In genomic region chr17:79483842-79484241, GRCh38 we compare ENCODE assay signal across 22 cellular contexts.
"Had no signal": no experiment of that assay in that cellular context is flagged by ENCODE, and none has a peak within 500 bp of the region (broad histone marks: within the 10 kb centered on the region; RNA-seq: fewer than 3 reads in every experiment).

No MANE protein-coding gene starts in this region.

- H3K36me3 ChIP-seq: gastrocnemius medialis, heart right ventricle, left lung, neural progenitor cell, right lobe of liver, suprapubic skin, thyroid gland, vagina had no signal

- H3K9me3 ChIP-seq: gastrocnemius medialis, heart right ventricle, left lung, right lobe of liver, suprapubic skin, thyroid gland, vagina had no signal

- H3K27ac ChIP-seq: epithelial cell of prostate, gastrocnemius medialis, heart right ventricle, left lung, neural progenitor cell, parathyroid adenoma, right lobe of liver, suprapubic skin, thyroid gland, vagina had no signal

- DNase-seq: effector CD8-positive, alpha-beta T cell; foreskin fibroblast; gastrocnemius medialis; heart right ventricle; hippocampal formation; left cardiac atrium; left lung; midbrain; naive thymus-derived CD4-positive, alpha-beta T cell; right lobe of liver; small intestine; stimulated activated CD4-positive, alpha-beta T cell treated with anti-CD3 and anti-CD28 coated beads, Interleukin-15, amount 100 ng/mL, for 24 hours; stimulated activated CD4-positive, alpha-beta T cell treated with anti-CD3 and anti-CD28 coated beads, Interleukin-2, amount 100 ng/mL, for 48 hours; stimulated activated naive B cell treated with anti-CD40 and anti-IgM and Interleukin-4, amounts not matched to agents 10 μg/mL and 1 μg/mL and 100 μg/mL, for 72 hours; stimulated activated naive CD8-positive, alpha-beta T cell treated with anti-CD3 and anti-CD28 coated beads, Interleukin-15, amount 100 ng/mL, for 72 hours; thyroid gland; trophoblast cell had no signal

- H3K4me3 ChIP-seq: gastrocnemius medialis, heart right ventricle, left lung, neural progenitor cell, right lobe of liver, suprapubic skin, thyroid gland, vagina had no signal

- H3K27me3 ChIP-seq: neural progenitor cell, thyroid gland, vagina had no signal

- H3K9ac ChIP-seq: neural progenitor cell, parathyroid adenoma had no signal

- H3K4me1 ChIP-seq: gastrocnemius medialis, heart right ventricle, left lung, parathyroid adenoma, right lobe of liver, suprapubic skin, thyroid gland, vagina had no signal

- H3K4me2 ChIP-seq: neural progenitor cell had no signal
